ENCODE assay signal across 19 cellular contexts in the genomic region with DNA sequence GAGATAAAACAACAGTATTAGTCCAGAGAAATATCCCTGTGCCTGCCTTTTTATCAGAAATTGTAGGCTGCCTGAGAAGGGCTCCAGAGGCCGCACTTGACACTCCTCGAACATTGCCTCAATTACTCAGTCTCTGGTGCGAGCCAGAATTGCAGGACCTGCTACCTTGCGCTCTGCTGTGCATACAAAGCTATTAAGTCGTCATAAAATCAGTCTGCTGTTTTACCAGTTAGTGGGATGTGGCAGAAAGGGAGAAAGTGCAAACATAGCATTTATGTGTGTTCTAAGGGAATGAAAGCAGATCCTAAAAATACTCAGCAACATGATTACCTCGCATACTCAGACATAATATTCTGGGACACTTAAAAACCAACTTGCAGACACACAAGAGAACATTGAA.
DNase-seq lines count a peak whose midpoint lies in the region; ATAC-seq and TF ChIP-seq lines count a peak whose summit lies in the region.
"Had no signal": no experiment of that assay in that cellular context is flagged by ENCODE, and none has a peak within 500 bp of the region (broad histone marks: within the 10 kb centered on the region; RNA-seq: fewer than 3 reads in every experiment).

No MANE protein-coding gene starts in this region.

- DNase-seq in cardiac muscle cell (ENCODE audit: low read depth in 1 of 2, low spot score in 1 of 2) (no peak), cardiac septum (ENCODE audit: low spot score) (no peak), NCI-H526 treated with DMSO at 0.1 percent for 48 hours (lab: John Stamatoyannopoulos, UW) (peak; percentile 12), left lung (no peak), HPDE6-E6E7 (ENCODE audit: extremely low spot score) (no peak)
- DNase-seq in stimulated activated naive CD4-positive, alpha-beta T cell (lab: John Stamatoyannopoulos, UW), result no peak
- no peak for DNase-seq in CD8-positive, alpha-beta memory T cell
- DNase-seq: activated CD4-positive, alpha-beta memory T cell treated with anti-CD3 and anti-CD28 coated beads, Interleukin-2, amount 10 ng/mL, durations not matched to agents 7 days and 5 days; activated T-cell treated with anti-CD3 and anti-CD28 coated beads, Interleukin-2, amount 50 U/mL, for 72 hours; Caco-2; erythroblast; left cardiac atrium; NCI-H1105 treated with DMSO at 0.1 percent for 48 hours; stimulated activated CD4-positive, alpha-beta T cell treated with anti-CD3 and anti-CD28 coated beads, Interleukin-4, amount 100 ng/mL, for 1 hour had no signal

- H3K27me3 Mint-ChIP-seq in CD8-positive, alpha-beta memory T cell, result no peaks in the 10 kb centered on the region
- H3K27me3 Mint-ChIP-seq: activated CD4-positive, alpha-beta memory T cell treated with anti-CD3 and anti-CD28 coated beads, Interleukin-2, amount 10 ng/mL, durations not matched to agents 7 days and 5 days had no signal

- H3K9me3 Mint-ChIP-seq in CD8-positive, alpha-beta memory T cell, result no peaks in the 10 kb centered on the region
- H3K9me3 Mint-ChIP-seq: activated CD4-positive, alpha-beta memory T cell treated with anti-CD3 and anti-CD28 coated beads, Interleukin-2, amount 10 ng/mL, durations not matched to agents 7 days and 5 days; activated T-cell treated with anti-CD3 and anti-CD28 coated beads, Interleukin-2, amount 50 U/mL, for 72 hours had no signal

- TF ChIP-seq CTCF in cardiac muscle cell (IDR thresholded peaks at IDR 0.05; ENCODE audit: low read depth, low read length) (no peak), left lung (IDR thresholded peaks at IDR 0.05) (no peak)

- peaks cover 6% of the 10 kb centered on the region for H3K36me3 ChIP-seq in cardiac muscle cell
- H3K36me3 ChIP-seq in left lung, result no peaks in the 10 kb centered on the region
- peaks cover 8% of the 10 kb centered on the region for H3K36me3 ChIP-seq in CD8-positive, alpha-beta memory T cell (ENCODE audit: insufficient read depth, low read length)
- H3K36me3 ChIP-seq: breast epithelium had no signal

- H3K4me1 Mint-ChIP-seq in CD8-positive, alpha-beta memory T cell, result peaks cover 19 to 63% (median 37%) of the 10 kb centered on the region in 3 donors

- H3K27me3 ChIP-seq in cardiac muscle cell (no peaks in the 10 kb centered on the region), left lung (no peaks in the 10 kb centered on the region)
- no peaks in the 10 kb centered on the region for H3K27me3 ChIP-seq in CD8-positive, alpha-beta memory T cell (ENCODE audit: insufficient read depth, low read length, poor library complexity, severe bottlenecking)
- H3K27me3 ChIP-seq: breast epithelium, vagina had no signal

- POLR2A ChIA-PET in CD8-positive, alpha-beta memory T cell (lab: Charles Lee), result no interaction called here

- no peak overlapping the region for H3K4me3 ChIP-seq in cardiac muscle cell
- H3K4me3 ChIP-seq in left lung, result no peak overlapping the region
- no peak overlapping the region for H3K4me3 ChIP-seq in CD8-positive, alpha-beta memory T cell (ENCODE audit: low read length)
- H3K4me3 ChIP-seq: breast epithelium, skin epidermis, vagina had no signal

- peaks cover 29% of the 10 kb centered on the region for H3K4me1 ChIP-seq in cardiac muscle cell (ENCODE audit: low read depth)
- H3K4me1 ChIP-seq in left lung, result no peaks in the 10 kb centered on the region
- peaks cover 4% of the 10 kb centered on the region for H3K4me1 ChIP-seq in CD8-positive, alpha-beta memory T cell (ENCODE audit: insufficient read depth, low read length)
- H3K4me1 ChIP-seq: breast epithelium, Caco-2 had no signal

- no peak overlapping the region for H3K4me3 Mint-ChIP-seq in CD8-positive, alpha-beta memory T cell
- H3K4me3 Mint-ChIP-seq: activated CD4-positive, alpha-beta memory T cell treated with anti-CD3 and anti-CD28 coated beads, Interleukin-2, amount 10 ng/mL, durations not matched to agents 7 days and 5 days; activated T-cell treated with anti-CD3 and anti-CD28 coated beads, Interleukin-2, amount 50 U/mL, for 72 hours had no signal

- intact Hi-C loops in cardiac septum (cut with DNase I), result no loop called here
- intact Hi-C loops in left lung (cut with DNase I), result no loop called here

- ATAC-seq in left lung, result peak; percentile 91
- ATAC-seq: activated T-cell treated with anti-CD3 and anti-CD28 coated beads, Interleukin-2, amount 50 U/mL, for 72 hours had no signal

- CTCF ChIA-PET in CD8-positive, alpha-beta memory T cell (lab: Charles Lee), result no interaction called here

- H3K36me3 Mint-ChIP-seq in CD8-positive, alpha-beta memory T cell, result peaks cover 0 to 47% (median 2%) of the 10 kb centered on the region in 3 donors

- no peaks in the 10 kb centered on the region for H3K9me3 ChIP-seq in cardiac muscle cell (ENCODE audit: low read depth)
- no peaks in the 10 kb centered on the region for H3K9me3 ChIP-seq in left lung
- H3K9me3 ChIP-seq in CD8-positive, alpha-beta memory T cell (ENCODE audit: low read length), result no peaks in the 10 kb centered on the region
- H3K9me3 ChIP-seq: breast epithelium, Caco-2, vagina had no signal

- H3K27ac Mint-ChIP-seq in CD8-positive, alpha-beta memory T cell, result peak overlapping the region in 4 of 8 donors; percentile 57 to 71 (median 62)
- H3K27ac Mint-ChIP-seq: activated CD4-positive, alpha-beta memory T cell treated with anti-CD3 and anti-CD28 coated beads, Interleukin-2, amount 10 ng/mL, durations not matched to agents 7 days and 5 days; activated T-cell treated with anti-CD3 and anti-CD28 coated beads, Interleukin-2, amount 50 U/mL, for 72 hours had no signal

- peak overlapping the region; percentile 83 for H3K27ac ChIP-seq in cardiac muscle cell
- H3K27ac ChIP-seq in left lung, result no peak overlapping the region
- peak overlapping the region; percentile 63 for H3K27ac ChIP-seq in temporal lobe (ENCODE audit: low read depth, low read length)
- H3K27ac ChIP-seq in CD8-positive, alpha-beta memory T cell (ENCODE audit: low read depth, low read length), result no peak overlapping the region
- H3K27ac ChIP-seq: breast epithelium, KMS-11, skin epidermis, vagina had no signal

Comparison
In these comparisons a context has a peak if more than half of its experiments do, and no peak if none do; other contexts are left out.
1. H3K27ac ChIP-seq: peak in cardiac muscle cell (single experiment) and temporal lobe (single experiment); none in left lung (0 of 2) and CD8-positive, alpha-beta memory T cell (single experiment).